In genomic region chr6:121944361-121944760, GRCh38 we compare ENCODE assay signal across 17 cellular contexts.
DNase-seq lines count a peak whose midpoint lies in the region; ATAC-seq, FAIRE-seq and TF ChIP-seq lines count a peak whose summit lies in the region.
"Had no signal": no experiment of that assay in that cellular context is flagged by ENCODE, and none has a peak within 500 bp of the region (broad histone marks: within the 10 kb centered on the region; RNA-seq: fewer than 3 reads in every experiment).

No MANE protein-coding gene starts in this region.

- intact Hi-C loops in A673 (cut with micrococcal nuclease; ENCODE audit: unreplicated experiment) (no loop called here), HepG2 (cut with micrococcal nuclease; ENCODE audit: unreplicated experiment) (no loop called here)

- POLR2A ChIA-PET in A673 (lab: Charles Lee; ENCODE audit: low non-redundant PET) (no interaction called here), HepG2 (lab: Yijun Ruan, JAX) (no interaction called here), GM10248 (lab: Yijun Ruan, JAX) (no interaction called here)

- no peaks in the 10 kb centered on the region for H3K36me3 ChIP-seq in A673 (ENCODE audit: insufficient read depth, low read length, poor library complexity, severe bottlenecking)
- H3K36me3 ChIP-seq in astrocyte (ENCODE audit: insufficient read depth, low read length): no peaks in the 10 kb centered on the region
- no peaks in the 10 kb centered on the region for H3K36me3 ChIP-seq in HepG2 (replicated peaks in 1 of 2; ENCODE audit: control insufficient read depth in 1 of 2, insufficient read depth in 2 of 2, low read length in 2 of 2)

- WGBS in HepG2 (ENCODE audit: low lambda C conversion rate): 0% methylated on average over 1 of the region's 1 CpG

- H3K27ac ChIP-seq in A673 (ENCODE audit: low read depth, low read length, poor library complexity, severe bottlenecking): no peak overlapping the region
- H3K27ac ChIP-seq in astrocyte (ENCODE audit: low read depth, low read length): no peak overlapping the region
- no peak overlapping the region for H3K27ac ChIP-seq in HepG2 (ENCODE audit: extremely low read length, insufficient read depth, low read length)
- H3K27ac ChIP-seq: KMS-11 had no signal

- peak; percentile 34 for DNase-seq in A673 (ENCODE audit: low spot score)
- peak; percentile 64 for DNase-seq in GM04504 (ENCODE audit: low read depth)
- peak; percentile 77 for DNase-seq in astrocyte (ENCODE audit: low read depth)
- DNase-seq in fibroblast of the aortic adventitia (ENCODE audit: low read depth): peak; percentile 28
- DNase-seq in NCI-H446 (lab: John Stamatoyannopoulos, UW): no peak
- DNase-seq in HepG2 (ENCODE audit: low spot score): no peak
- no peak for DNase-seq in GM10248 (ENCODE audit: extremely low spot score)
- DNase-seq: CD4-positive, alpha-beta T cell; DMS79 treated with DMSO at 0.1 percent for 48 hours; NCI-H1417 treated with DMSO at 0.1 percent for 48 hours; NCI-H2029 treated with DMSO at 0.1 percent for 48 hours; NCI-H510A treated with DMSO at 0.1 percent for 48 hours had no signal

- TF ChIP-seq EP300 in HepG2 (IDR thresholded peaks at IDR 0.05; ENCODE audit: low read depth in 2 of 2, low read length in 2 of 2) (no peak), HepG2 (CRISPR knock-in tag; IDR thresholded peaks at IDR 0.05; ENCODE audit: borderline replicate concordance) (no peak)

- no peaks in the 10 kb centered on the region for H3K27me3 Mint-ChIP-seq in astrocyte (ENCODE audit: low read depth, unreplicated experiment)
- H3K27me3 Mint-ChIP-seq: B cell; CD4-positive, alpha-beta T cell had no signal

- H3K9ac ChIP-seq in astrocyte (ENCODE audit: low read length) (no peak overlapping the region), HepG2 (ENCODE audit: insufficient read depth, low read depth, low read length) (no peak overlapping the region)
- H3K9ac ChIP-seq: KMS-11 had no signal

- H3K36me3 Mint-ChIP-seq in astrocyte (ENCODE audit: low read depth, unreplicated experiment): no peaks in the 10 kb centered on the region

- ATAC-seq in HepG2: no peak
- ATAC-seq in HG02884 (IDR thresholded peaks at IDR 0.05; ENCODE audit: unreplicated experiment): no peak
- ATAC-seq: HCT116 had no signal

- in situ Hi-C loops in HepG2 (cut with HindIII; ENCODE audit: extremely low pct_ligation_motif_present, low pct_unique_long_range_greater_than_20kb): no loop called here

- H3K79me2 ChIP-seq in astrocyte (ENCODE audit: insufficient read depth, low read length) (no peaks in the 10 kb centered on the region), HepG2 (ENCODE audit: insufficient read depth, low read length) (no peaks in the 10 kb centered on the region)

- no peak for TF ChIP-seq CTCF in A673 (conservative IDR thresholded peaks at IDR 0.05; ENCODE audit: low read depth, low read length)
- TF ChIP-seq CTCF in astrocyte (IDR thresholded peaks at IDR 0.05; ENCODE audit: insufficient read depth, low read depth, low read length): no peak
- TF ChIP-seq CTCF in fibroblast of the aortic adventitia (IDR thresholded peaks at IDR 0.05; ENCODE audit: insufficient read depth, low read length): no peak
- no peak for TF ChIP-seq CTCF in HepG2 (CRISPR knock-in tag; IDR thresholded peaks at IDR 0.05)
- no peak for TF ChIP-seq CTCF in GM10248 (IDR thresholded peaks at IDR 0.05; ENCODE audit: control extremely low read depth, extremely low read depth, low read depth, missing control alignments)

- no peak for TF ChIP-seq RAD21 in HepG2 (CRISPR knock-in tag; IDR thresholded peaks at IDR 0.05)

- no peaks in the 10 kb centered on the region for H3K9me3 ChIP-seq in A673 (ENCODE audit: low read depth, low read length, poor library complexity, severe bottlenecking)
- no peaks in the 10 kb centered on the region for H3K9me3 ChIP-seq in astrocyte (ENCODE audit: insufficient read depth, low read depth, low read length)
- H3K9me3 ChIP-seq in HepG2 (ENCODE audit: low read length): 0 out of 2 replicates have a peak, but pooled peaks cover 17% of the 10 kb centered on the region

- H3K4me1 ChIP-seq in A673 (ENCODE audit: insufficient read depth, low read length, poor library complexity, severe bottlenecking): peaks cover 5% of the 10 kb centered on the region
- no peaks in the 10 kb centered on the region for H3K4me1 ChIP-seq in astrocyte (ENCODE audit: insufficient read depth, low read length)
- H3K4me1 ChIP-seq in HepG2 (ENCODE audit: insufficient read depth, low read length): no peaks in the 10 kb centered on the region

- BruUV-seq in A673 (replicated peaks; lab: Mats Ljungman, UMichigan) (no TSS peak), HepG2 (replicated peaks; lab: Mats Ljungman, UMichigan) (no TSS peak)

- CTCF ChIA-PET in A673 (lab: Charles Lee): no interaction called here
- CTCF ChIA-PET in HepG2 (lab: Yijun Ruan, JAX; ENCODE audit: low intra/inter-chr PET ratio, low total read pairs): no interaction called here
- CTCF ChIA-PET in GM10248 (lab: Yijun Ruan, JAX): interaction anchor here (0.7 to 1.4 kb wide), 6 partner anchors 9 to 89 kb away, joined by 3 to 4 read pairs (median 4); no protein-coding TSS in a partner anchor

- H4K20me1 ChIP-seq in astrocyte (ENCODE audit: insufficient read depth, low read length): no peaks in the 10 kb centered on the region
- no peaks in the 10 kb centered on the region for H4K20me1 ChIP-seq in HepG2 (ENCODE audit: insufficient read depth, low read length)

- H3K27me3 ChIP-seq in A673 (replicated peaks; ENCODE audit: insufficient read depth, low read depth, low read length, poor library complexity) (no peaks in the 10 kb centered on the region), astrocyte (ENCODE audit: insufficient read depth, low read length) (no peaks in the 10 kb centered on the region), HepG2 (ENCODE audit: control insufficient read depth in 1 of 2, insufficient read depth in 2 of 2, low read length in 2 of 2) (no peaks in the 10 kb centered on the region)

- H3K27ac Mint-ChIP-seq in astrocyte (ENCODE audit: unreplicated experiment): no peak overlapping the region
- H3K27ac Mint-ChIP-seq: B cell; CD4-positive, alpha-beta T cell had no signal

- no peak overlapping the region for H3K4me3 Mint-ChIP-seq in astrocyte (ENCODE audit: unreplicated experiment)
- H3K4me3 Mint-ChIP-seq: B cell; CD4-positive, alpha-beta T cell had no signal

- H3K4me3 ChIP-seq in A673 (ENCODE audit: low read depth, low read length, poor library complexity, severe bottlenecking) (no peak overlapping the region), astrocyte (ENCODE audit: insufficient read depth, low read depth, low read length) (no peak overlapping the region), fibroblast of the aortic adventitia (ENCODE audit: low read depth, low read length) (no peak overlapping the region), HepG2 (replicated peaks in 1 of 3; ENCODE audit: insufficient read depth in 1 of 3, low read depth in 2 of 3, low read length in 3 of 3) (no peak overlapping the region)

- peaks cover 2% of the 10 kb centered on the region for H3K9me3 Mint-ChIP-seq in astrocyte (ENCODE audit: unreplicated experiment)

- H2AFZ ChIP-seq in astrocyte (ENCODE audit: low read depth, low read length): no peak overlapping the region
- no peak overlapping the region for H2AFZ ChIP-seq in HepG2 (ENCODE audit: low read length)

- FAIRE-seq in astrocyte (lab: Jason Lieb, UNC) (peak; percentile 32), HepG2 (lab: Jason Lieb, UNC) (no peak)
- FAIRE-seq: A204.1 had no signal

- no peak for TF ChIP-seq POLR2A in HepG2 (IDR thresholded peaks at IDR 0.05; ENCODE audit: insufficient read depth in 1 of 2, low read depth in 2 of 2, low read length in 2 of 2)

- no peaks in the 10 kb centered on the region for H3K4me1 Mint-ChIP-seq in astrocyte (ENCODE audit: low read depth, unreplicated experiment)
- H3K4me1 Mint-ChIP-seq: B cell had no signal

- H3K4me2 ChIP-seq in astrocyte (ENCODE audit: low read length) (no peak overlapping the region), HepG2 (ENCODE audit: low read depth, low read length) (no peak overlapping the region)
- H3K4me2 ChIP-seq: KMS-11 had no signal

TF ChIP-seq in HepG2, 621 proteins besides CTCF, POLR2A, EP300 and RAD21:
- TF ChIP-seq MXD3 (CRISPR knock-in tag; IDR thresholded peaks at IDR 0.05): no peak
- TF ChIP-seq, protein P1, sequence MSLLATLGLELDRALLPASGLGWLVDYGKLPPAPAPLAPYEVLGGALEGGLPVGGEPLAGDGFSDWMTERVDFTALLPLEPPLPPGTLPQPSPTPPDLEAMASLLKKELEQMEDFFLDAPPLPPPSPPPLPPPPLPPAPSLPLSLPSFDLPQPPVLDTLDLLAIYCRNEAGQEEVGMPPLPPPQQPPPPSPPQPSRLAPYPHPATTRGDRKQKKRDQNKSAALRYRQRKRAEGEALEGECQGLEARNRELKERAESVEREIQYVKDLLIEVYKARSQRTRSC (CRISPR knock-in tag; IDR thresholded peaks at IDR 0.05; ENCODE audit: low read depth): no peak
- TF ChIP-seq KDM3A (CRISPR knock-in tag; IDR thresholded peaks at IDR 0.05; ENCODE audit: low read depth): no peak
- TF ChIP-seq, protein P2, sequence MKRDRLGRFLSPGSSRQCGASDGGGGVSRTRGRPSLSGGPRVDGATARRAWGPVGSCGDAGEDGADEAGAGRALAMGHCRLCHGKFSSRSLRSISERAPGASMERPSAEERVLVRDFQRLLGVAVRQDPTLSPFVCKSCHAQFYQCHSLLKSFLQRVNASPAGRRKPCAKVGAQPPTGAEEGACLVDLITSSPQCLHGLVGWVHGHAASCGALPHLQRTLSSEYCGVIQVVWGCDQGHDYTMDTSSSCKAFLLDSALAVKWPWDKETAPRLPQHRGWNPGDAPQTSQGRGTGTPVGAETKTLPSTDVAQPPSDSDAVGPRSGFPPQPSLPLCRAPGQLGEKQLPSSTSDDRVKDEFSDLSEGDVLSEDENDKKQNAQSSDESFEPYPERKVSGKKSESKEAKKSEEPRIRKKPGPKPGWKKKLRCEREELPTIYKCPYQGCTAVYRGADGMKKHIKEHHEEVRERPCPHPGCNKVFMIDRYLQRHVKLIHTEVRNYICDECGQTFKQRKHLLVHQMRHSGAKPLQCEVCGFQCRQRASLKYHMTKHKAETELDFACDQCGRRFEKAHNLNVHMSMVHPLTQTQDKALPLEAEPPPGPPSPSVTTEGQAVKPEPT (CRISPR knock-in tag; IDR thresholded peaks at IDR 0.05; ENCODE audit: low read depth): no peak
- TF ChIP-seq KLF15 (CRISPR knock-in tag; IDR thresholded peaks at IDR 0.05; ENCODE audit: borderline replicate concordance): no peak
- no peak for TF ChIP-seq ZMYM4 (CRISPR knock-in tag; IDR thresholded peaks at IDR 0.05)
- no peak for TF ChIP-seq ARNT2 (CRISPR knock-in tag; IDR thresholded peaks at IDR 0.05; ENCODE audit: low read depth)
- TF ChIP-seq ZNF138 (CRISPR knock-in tag; IDR thresholded peaks at IDR 0.05; ENCODE audit: low read depth): no peak
- no peak for TF ChIP-seq FOSL2 (CRISPR knock-in tag; IDR thresholded peaks at IDR 0.05)

Comparison
In these comparisons a context has a peak if more than half of its experiments do, and no peak if none do; other contexts are left out.
1. DNase-seq: peak in A673 (single experiment), GM04504 (single experiment), astrocyte (single experiment) and fibroblast of the aortic adventitia (single experiment); none in NCI-H446 (0 of 2), HepG2 (single experiment) and GM10248 (single experiment).